Comparison of ENCODE assay signal across 10 cellular contexts in the genomic region with DNA sequence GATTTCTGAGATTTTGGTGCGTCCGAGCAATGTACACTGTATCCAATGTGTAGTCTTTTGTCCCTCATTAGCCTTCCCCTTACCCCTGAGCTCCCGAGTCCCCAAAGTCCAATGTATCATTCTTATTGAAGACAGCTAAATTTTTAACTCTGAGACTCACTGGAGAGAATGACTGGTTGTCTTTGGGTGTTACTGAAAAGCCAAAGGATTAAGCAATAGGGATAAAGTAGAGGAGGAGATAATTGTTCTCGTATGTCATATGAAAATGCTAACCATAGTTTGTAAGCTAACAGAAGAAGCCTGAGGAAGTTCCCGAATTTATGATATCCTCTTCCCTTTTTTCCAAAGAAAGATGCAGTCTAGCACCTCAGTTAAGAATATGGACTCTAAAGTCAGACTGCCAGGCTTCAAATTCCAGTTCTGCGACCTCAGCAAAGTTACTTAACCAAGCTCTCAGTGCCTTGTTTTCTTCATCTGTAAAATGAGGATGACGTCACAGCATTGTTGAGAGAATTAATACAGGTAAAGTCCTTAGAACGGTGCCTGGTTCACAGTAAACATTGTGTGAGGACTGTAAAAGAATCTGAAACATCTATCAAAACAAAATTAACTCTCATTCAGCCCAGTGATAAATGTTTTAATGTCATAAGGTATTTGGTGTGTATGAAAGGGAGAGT. TPM values are rescaled to one million over a fixed set of nuclear protein-coding genes. Genes with fewer than 3 reads are reported as not detected.
DNase-seq lines count a peak whose midpoint lies in the region; ATAC-seq, FAIRE-seq and TF ChIP-seq lines count a peak whose summit lies in the region.
"Had no signal": no experiment of that assay in that cellular context is flagged by ENCODE, and none has a peak within 500 bp of the region (broad histone marks: within the 10 kb centered on the region; RNA-seq: fewer than 3 reads in every experiment).

No MANE protein-coding gene starts in this region.

- peaks cover 2% of the 10 kb centered on the region for H3K36me3 Mint-ChIP-seq in T-helper 2 cell treated with Interferon-gamma antibody and Interleukin-4, amounts not matched to agents 5 μg/mL and 100 μg/mL, for 36 hours (ENCODE audit: low read depth)
- peaks cover 17% of the 10 kb centered on the region for H3K36me3 Mint-ChIP-seq in T-cell

- peak overlapping the region; percentile 83 for H3K4me2 ChIP-seq in skeletal muscle satellite cell (ENCODE audit: low read length)

- H3K27ac ChIP-seq in tibial artery = peak overlapping the region in 1 of 2 donors; percentile 99

- H3K9me3 Mint-ChIP-seq in T-helper 2 cell treated with Interferon-gamma antibody and Interleukin-4, amounts not matched to agents 5 μg/mL and 100 μg/mL, for 36 hours = no peaks in the 10 kb centered on the region
- H3K9me3 Mint-ChIP-seq in T-cell = no peaks in the 10 kb centered on the region

- TF ChIP-seq POLR2A in GM12891 (IDR thresholded peaks at IDR 0.05; ENCODE audit: low read depth, low read length) = no peak

- intact Hi-C loops in tibial artery (cut with DNase I; ENCODE audit: low total_unique reads) = loop anchor here (5.0 kb wide), 1 partner anchor 36 kb away; no protein-coding TSS in a partner anchor

- H3K9ac ChIP-seq in skeletal muscle satellite cell (ENCODE audit: low read depth, low read length) = peak overlapping the region; percentile 97

- TF ChIP-seq CTCF in fibroblast of mammary gland (conservative IDR thresholded peaks at IDR 0.05; ENCODE audit: control insufficient read depth, insufficient read depth, low read depth, low read length) (no peak), tibial artery (IDR thresholded peaks at IDR 0.05) (no peak)

- H3K4me1 ChIP-seq in skeletal muscle satellite cell (ENCODE audit: control insufficient read depth, insufficient read depth, low read length) (peaks cover 22% of the 10 kb centered on the region), tibial artery (peaks cover 0 to 32% (median 20%) of the 10 kb centered on the region in 4 donors)

- H3K27me3 ChIP-seq in skeletal muscle satellite cell (ENCODE audit: control insufficient read depth, insufficient read depth, low read length) (no peaks in the 10 kb centered on the region), tibial artery (no peaks in the 10 kb centered on the region)

- H3K4me3 ChIP-seq in fibroblast of mammary gland (ENCODE audit: control insufficient read depth, low read depth, low read length) (peak overlapping the region; percentile 73), skeletal muscle satellite cell (ENCODE audit: low read length) (no peak overlapping the region), tibial artery (no peak overlapping the region)

- DNase-seq in T-helper 2 cell treated with Interferon-gamma antibody and Interleukin-4, amounts not matched to agents 5 μg/mL and 100 μg/mL, for 36 hours (ENCODE audit: low spot score) = no peak
- DNase-seq in T-helper 2 cell (no peak), T-cell (no peak), fibroblast of mammary gland (ENCODE audit: low read depth) (peak; percentile 80), middle frontal gyrus (ENCODE audit: extremely low spot score, low spot score) (no peak), GM12891 (ENCODE audit: insufficient read length, low spot score) (no peak), tibial artery (no peak)
- DNase-seq: NCI-H2081 had no signal

- no peak for FAIRE-seq in GM12891 (lab: Jason Lieb, UNC)
- FAIRE-seq: HTR-8/SVneo had no signal

- no peaks in the 10 kb centered on the region for H3K36me3 ChIP-seq in skeletal muscle satellite cell (ENCODE audit: insufficient read depth, low read length)
- peaks cover 9 to 16% (median 11%) of the 10 kb centered on the region in 3 donors for H3K36me3 ChIP-seq in tibial artery

- H3K4me1 Mint-ChIP-seq in T-helper 2 cell treated with Interferon-gamma antibody and Interleukin-4, amounts not matched to agents 5 μg/mL and 100 μg/mL, for 36 hours (ENCODE audit: low read depth) = peaks cover 24% of the 10 kb centered on the region
- H3K4me1 Mint-ChIP-seq in T-cell = peaks cover 18 to 30% (median 28%) of the 10 kb centered on the region in 3 donors

- POLR2A ChIA-PET in T-cell (lab: Charles Lee) = interaction anchor here in 1 of 2 donors (0.6 kb wide), 2 partner anchors 74 to 1518 kb away, joined by 3 read pairs; no protein-coding TSS in a partner anchor

- no peaks in the 10 kb centered on the region for H3K9me3 ChIP-seq in skeletal muscle satellite cell (replicated peaks; ENCODE audit: low read length)
- H3K9me3 ChIP-seq in tibial artery = no peaks in the 10 kb centered on the region

- H3K4me3 Mint-ChIP-seq in T-helper 2 cell treated with Interferon-gamma antibody and Interleukin-4, amounts not matched to agents 5 μg/mL and 100 μg/mL, for 36 hours = peak overlapping the region; percentile 36
- H3K4me3 Mint-ChIP-seq in T-cell = peak overlapping the region; percentile 28 to 93 (median 50)

- no peak overlapping the region for H3K27ac Mint-ChIP-seq in T-helper 2 cell treated with Interferon-gamma antibody and Interleukin-4, amounts not matched to agents 5 μg/mL and 100 μg/mL, for 36 hours
- no peak overlapping the region for H3K27ac Mint-ChIP-seq in T-cell

- CTCF ChIA-PET in T-cell (lab: Charles Lee) = interaction anchor here (0.5 to 1.6 kb wide), 6 partner anchors 35 to 160 kb away, joined by 3 to 11 read pairs (median 5); no protein-coding TSS in a partner anchor

- no peak for ATAC-seq in T-cell (replicated peaks in 1 of 4)

- H3K27me3 Mint-ChIP-seq in T-helper 2 cell treated with Interferon-gamma antibody and Interleukin-4, amounts not matched to agents 5 μg/mL and 100 μg/mL, for 36 hours (ENCODE audit: low read depth) = peaks cover 11% of the 10 kb centered on the region
- H3K27me3 Mint-ChIP-seq in T-cell = no peaks in the 10 kb centered on the region

TF ChIP-seq in GM12891, 5 proteins besides CTCF, POLR2A, EP300 and RAD21:
- TF ChIP-seq SPI1 (IDR thresholded peaks at IDR 0.05; ENCODE audit: low read depth, low read length) = no peak
- no peak for TF ChIP-seq POLR2AphosphoS5 (IDR thresholded peaks at IDR 0.05; ENCODE audit: low read depth, low read length)
- no peak for TF ChIP-seq PAX5 (IDR thresholded peaks at IDR 0.05; ENCODE audit: insufficient read depth, low read length, severe bottlenecking)

RNA-seq across cellular contexts. Expression of gene MSANTD2, which starts 1.6 kb away (rescaled TPM):
- 10 to 100 TPM; 10.1 to 25.2 (median 19.9) TPM for total RNA-seq in T-cell
- total RNA-seq in skeletal muscle satellite cell (2012; rRNA removed) = 8.3 and 9.6 TPM in 2 replicates
- 2.7 TPM for polyA plus RNA-seq in GM12891 (2012; ENCODE audit: low read depth, missing spikeins)

RNA-seq across cellular contexts. Expression of gene ESAM, which starts 39.7 kb away (rescaled TPM):
- total RNA-seq in T-cell = 1 to 10 TPM; 1.2 to 3.5 (median 2.5) TPM
- total RNA-seq in skeletal muscle satellite cell (2012; rRNA removed) = 0.25 TPM in 1 of 2 replicates, not detected in the other
- polyA plus RNA-seq in GM12891 (2012; ENCODE audit: low read depth, missing spikeins) = 17.2 TPM

RNA-seq across cellular contexts. Expression of gene VSIG2, which starts 49.7 kb away (rescaled TPM):
- 1 to 10 TPM in 2 of 5 donors, under 1 TPM in 3; 0.66 to 1.6 (median 0.98) TPM for total RNA-seq in T-cell
- total RNA-seq in skeletal muscle satellite cell (2012; rRNA removed) = not detected in 2 replicates
- 0.13 TPM for polyA plus RNA-seq in GM12891 (2012; ENCODE audit: low read depth, missing spikeins)
